ENCODE assay signal across 8 cellular contexts in the genomic region with DNA sequence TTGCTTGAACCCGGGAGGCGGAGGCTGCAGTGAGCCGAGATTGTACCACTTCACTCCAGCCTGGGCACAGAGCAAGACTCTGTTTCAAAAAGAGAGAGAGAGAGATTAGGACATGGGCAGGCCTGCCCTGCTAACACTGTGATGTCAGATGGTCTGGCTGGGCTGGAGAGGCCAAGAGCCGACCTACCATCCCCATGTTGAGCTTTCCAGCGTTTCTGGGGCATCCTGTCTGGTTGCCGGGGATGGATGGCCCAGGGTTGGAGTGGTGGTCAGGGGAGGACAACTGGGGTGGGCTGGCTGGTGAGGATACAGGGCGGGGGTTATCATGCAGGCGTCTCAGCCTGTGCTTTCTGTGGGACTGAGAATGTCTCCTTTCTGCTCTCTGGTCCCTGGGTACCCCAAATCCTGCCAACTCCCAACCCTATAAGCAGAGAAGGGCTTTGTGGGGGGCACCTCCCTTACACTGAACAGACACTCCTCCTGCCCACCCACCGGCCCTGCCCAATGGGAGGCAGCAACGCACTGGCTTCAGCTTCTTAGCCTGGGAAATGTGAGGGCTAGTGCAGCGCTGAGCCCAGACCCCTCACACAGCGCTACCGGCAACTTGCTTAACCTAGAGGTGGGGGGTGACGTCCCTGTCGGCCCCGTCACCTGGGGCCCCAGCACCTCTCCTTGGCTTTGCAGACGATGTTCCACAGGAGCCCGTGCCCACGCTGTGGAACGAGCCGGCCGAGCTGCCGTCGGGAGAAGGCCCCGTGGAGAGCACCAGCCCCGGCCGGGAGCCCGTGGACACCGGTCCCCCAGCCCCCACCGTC. TPM values are rescaled to one million over a fixed set of nuclear protein-coding genes. Genes with fewer than 3 reads are reported as not detected.
DNase-seq lines count a peak whose midpoint lies in the region; ATAC-seq and TF ChIP-seq lines count a peak whose summit lies in the region.

No MANE protein-coding gene starts in this region.

- H3K36me3 Mint-ChIP-seq in activated CD8-positive, alpha-beta memory T cell treated with anti-CD3 and anti-CD28 coated beads, Interleukin-2, amount 10 ng/mL, durations not matched to agents 7 days and 5 days = no peaks in the 10 kb centered on the region

- H3K4me3 Mint-ChIP-seq in activated CD8-positive, alpha-beta memory T cell treated with anti-CD3 and anti-CD28 coated beads, Interleukin-2, amount 10 ng/mL, durations not matched to agents 7 days and 5 days = no peak overlapping the region

- CTCF ChIA-PET in activated CD8-positive, alpha-beta memory T cell treated with anti-CD3 and anti-CD28 coated beads, Interleukin-2, amount 10 ng/mL, durations not matched to agents 7 days and 5 days (lab: Charles Lee) = interaction anchor here (0.5 to 1.1 kb wide), 2 partner anchors 23 to 62 kb away, joined by 3 read pairs; no protein-coding TSS in a partner anchor
- CTCF ChIA-PET in HEK293T (lab: Yijun Ruan, JAX) = no interaction called here

- H3K27ac Mint-ChIP-seq in activated CD8-positive, alpha-beta memory T cell treated with anti-CD3 and anti-CD28 coated beads, Interleukin-2, amount 10 ng/mL, durations not matched to agents 7 days and 5 days = no peak overlapping the region

- peak overlapping the region; percentile 61 for H3K4me3 ChIP-seq in thoracic aorta

- POLR2A ChIA-PET in HEK293T (lab: Yijun Ruan, JAX) = no interaction called here

- no peaks in the 10 kb centered on the region for H3K36me3 ChIP-seq in thoracic aorta

- no peaks in the 10 kb centered on the region for H3K9me3 ChIP-seq in thoracic aorta

- H3K27me3 Mint-ChIP-seq in activated CD8-positive, alpha-beta memory T cell treated with anti-CD3 and anti-CD28 coated beads, Interleukin-2, amount 10 ng/mL, durations not matched to agents 7 days and 5 days = peaks cover 14% of the 10 kb centered on the region

- TF ChIP-seq CTCF in thoracic aorta (IDR thresholded peaks at IDR 0.05) = no peak

- peak; percentile 7 for ATAC-seq in activated CD8-positive, alpha-beta memory T cell treated with anti-CD3 and anti-CD28 coated beads, Interleukin-2, amount 10 ng/mL, durations not matched to agents 7 days and 5 days
- no peak for ATAC-seq in thoracic aorta (ENCODE audit: insufficient number of reproducible peaks, low FRiP score, low read depth)
- no peak for ATAC-seq in GM19467 (IDR thresholded peaks at IDR 0.05; ENCODE audit: unreplicated experiment)

- H3K27me3 ChIP-seq in layer of hippocampus (ENCODE audit: control insufficient read depth, insufficient read depth, low read length) (no peaks in the 10 kb centered on the region), thoracic aorta (replicated peaks; ENCODE audit: insufficient read depth) (no peaks in the 10 kb centered on the region)

- H3K27ac ChIP-seq in angular gyrus (ENCODE audit: low read depth, low read length) (peak overlapping the region; percentile 87), layer of hippocampus (ENCODE audit: low read depth, low read length) (peak overlapping the region; percentile 99), thoracic aorta (no peak overlapping the region)

- H3K9me3 Mint-ChIP-seq in activated CD8-positive, alpha-beta memory T cell treated with anti-CD3 and anti-CD28 coated beads, Interleukin-2, amount 10 ng/mL, durations not matched to agents 7 days and 5 days (ENCODE audit: low read depth) = no peaks in the 10 kb centered on the region

- peaks cover 3 to 11% of the 10 kb centered on the region in 2 donors for H3K4me1 ChIP-seq in thoracic aorta (ENCODE audit: control insufficient read depth in 1 of 2, low read depth in 2 of 2)

- DNase-seq in activated CD8-positive, alpha-beta memory T cell treated with anti-CD3 and anti-CD28 coated beads, Interleukin-2, amount 10 ng/mL, durations not matched to agents 7 days and 5 days = no peak
- DNase-seq in activated CD8-positive, alpha-beta memory T cell treated with anti-CD3 and anti-CD28 coated beads, Interleukin-2, amount 50 U/mL, for 4 hours = no peak
- no peak for DNase-seq in thoracic aorta (ENCODE audit: low spot score)
- no peak for DNase-seq in HEK293T (ENCODE audit: extremely low spot score)
- DNase-seq in NCI-H1048 (lab: John Stamatoyannopoulos, UW) = no peak

- H3K4me1 Mint-ChIP-seq in activated CD8-positive, alpha-beta memory T cell treated with anti-CD3 and anti-CD28 coated beads, Interleukin-2, amount 10 ng/mL, durations not matched to agents 7 days and 5 days = peaks cover 3% of the 10 kb centered on the region

TF ChIP-seq in HEK293T, 16 proteins besides CTCF, POLR2A, EP300 and RAD21:
- TF ChIP-seq, protein P1, sequence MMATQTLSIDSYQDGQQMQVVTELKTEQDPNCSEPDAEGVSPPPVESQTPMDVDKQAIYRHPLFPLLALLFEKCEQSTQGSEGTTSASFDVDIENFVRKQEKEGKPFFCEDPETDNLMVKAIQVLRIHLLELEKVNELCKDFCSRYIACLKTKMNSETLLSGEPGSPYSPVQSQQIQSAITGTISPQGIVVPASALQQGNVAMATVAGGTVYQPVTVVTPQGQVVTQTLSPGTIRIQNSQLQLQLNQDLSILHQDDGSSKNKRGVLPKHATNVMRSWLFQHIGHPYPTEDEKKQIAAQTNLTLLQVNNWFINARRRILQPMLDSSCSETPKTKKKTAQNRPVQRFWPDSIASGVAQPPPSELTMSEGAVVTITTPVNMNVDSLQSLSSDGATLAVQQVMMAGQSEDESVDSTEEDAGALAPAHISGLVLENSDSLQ (IDR thresholded peaks at IDR 0.05) = no peak
- no peak for TF ChIP-seq BHLHE40 (IDR thresholded peaks at IDR 0.05; ENCODE audit: borderline replicate concordance)
- TF ChIP-seq NFRKB (IDR thresholded peaks at IDR 0.05) = no peak
- no peak for TF ChIP-seq SUZ12 (IDR thresholded peaks at IDR 0.05)
- TF ChIP-seq ELF4 (IDR thresholded peaks at IDR 0.05) = no peak
- no peak for TF ChIP-seq LEF1 (IDR thresholded peaks at IDR 0.05; ENCODE audit: borderline replicate concordance)
- no peak for TF ChIP-seq ARNT (IDR thresholded peaks at IDR 0.05)
- no peak for TF ChIP-seq L3MBTL2 (conservative IDR thresholded peaks at IDR 0.05)
- no peak for TF ChIP-seq SP1 (IDR thresholded peaks at IDR 0.05)
- no peak for TF ChIP-seq HDGF (IDR thresholded peaks at IDR 0.05; ENCODE audit: borderline replicate concordance)
- TF ChIP-seq ZNF384 (IDR thresholded peaks at IDR 0.05) = no peak
- no peak for TF ChIP-seq CTBP1 (IDR thresholded peaks at IDR 0.05; ENCODE audit: borderline replicate concordance)
- no peak for TF ChIP-seq FOXM1 (IDR thresholded peaks at IDR 0.05; ENCODE audit: borderline replicate concordance)
- TF ChIP-seq FOXA1 (IDR thresholded peaks at IDR 0.05) = no peak
- no peak for TF ChIP-seq FOXK2 (IDR thresholded peaks at IDR 0.05)
- no peak for TF ChIP-seq TARDBP (IDR thresholded peaks at IDR 0.05)

RNA-seq across cellular contexts. Expression of a gene that starts 5.4 kb away (rescaled TPM):
- 1 to 10 TPM; 1.4 to 1.8 TPM for total RNA-seq in activated CD8-positive, alpha-beta memory T cell treated with anti-CD3 and anti-CD28 coated beads, Interleukin-2, amount 10 ng/mL, durations not matched to agents 7 days and 5 days
- total RNA-seq in thoracic aorta = under 1 TPM; 0.41 to 0.63 TPM

Comparison
In these comparisons a context has a peak if more than half of its experiments do, and no peak if none do; other contexts are left out.
1. H3K27ac ChIP-seq: peak in angular gyrus (single experiment) and layer of hippocampus (single experiment); none in thoracic aorta (0 of 2).